8 cellular contexts compared by ENCODE assay signal in genomic region chr5:90529234-90529938, GRCh38. TPM values are rescaled to one million over a fixed set of nuclear protein-coding genes. Genes with fewer than 3 reads are reported as not detected.
A peak's percentile ranks its signal among the peaks of the same experiment; 100 is the strongest.
DNase-seq lines count a peak whose midpoint lies in the region; ATAC-seq and TF ChIP-seq lines count a peak whose summit lies in the region.

TSS of gene LYSMD3 (minus strand) at chr5:90529584. CDS start at chr5:90525289, 4,295 bp downstream.

- TF ChIP-seq EP300 in tibial nerve (IDR thresholded peaks at IDR 0.05): peak; percentile 55 to 97

- H3K27me3 ChIP-seq in SU-DHL-6 (ENCODE audit: low read length) (no peaks in the 10 kb centered on the region), parathyroid adenoma (ENCODE audit: control insufficient read depth, insufficient read depth, low read length) (no peaks in the 10 kb centered on the region), tibial nerve (no peaks in the 10 kb centered on the region)

- H4K20me1 ChIP-seq in SU-DHL-6 (ENCODE audit: low read depth, low read length): no peaks in the 10 kb centered on the region

- H3K9me3 ChIP-seq in SU-DHL-6 (ENCODE audit: insufficient read depth, low read length) (no peaks in the 10 kb centered on the region), parathyroid adenoma (ENCODE audit: control insufficient read depth, low read length) (no peaks in the 10 kb centered on the region), tibial nerve (no peaks in the 10 kb centered on the region)

- H2AFZ ChIP-seq in SU-DHL-6 (ENCODE audit: low read depth, low read length, severe bottlenecking) (peak within 1 kb of the TSS; percentile 88), parathyroid adenoma (peak within 1 kb of the TSS; percentile 96)

- H3K4me3 ChIP-seq in SU-DHL-6 (ENCODE audit: insufficient read depth, low read length, poor library complexity, severe bottlenecking) (peak within 1 kb of the TSS; percentile 88), parathyroid adenoma (ENCODE audit: low read depth, low read length) (peak within 1 kb of the TSS; percentile 99), tibial nerve (peak within 1 kb of the TSS; percentile 64 to 92 (median 80))

- H3K27ac ChIP-seq in SU-DHL-6 (ENCODE audit: low read depth, low read length): peak within 1 kb of the TSS; percentile 45
- H3K27ac ChIP-seq in parathyroid adenoma: peak within 1 kb of the TSS; percentile 90
- H3K27ac ChIP-seq in tibial nerve: peak within 1 kb of the TSS; percentile 89 to 98 (median 94)

- ATAC-seq in HG02623 (IDR thresholded peaks at IDR 0.05; ENCODE audit: unreplicated experiment) (peak; percentile 85), Right ventricle myocardium superior (ENCODE audit: poor library complexity) (peak; percentile 100)

- H3K9me2 ChIP-seq in SU-DHL-6 (replicated peaks; ENCODE audit: insufficient read depth, low read length): no peaks in the 10 kb centered on the region

- H3K4me2 ChIP-seq in SU-DHL-6 (ENCODE audit: low read depth, low read length, poor library complexity, severe bottlenecking) (peak within 1 kb of the TSS; percentile 96), parathyroid adenoma (ENCODE audit: low read length) (peak within 1 kb of the TSS; percentile 96)

- peaks cover 35% of the 10 kb centered on the region for H3K79me2 ChIP-seq in SU-DHL-6 (ENCODE audit: insufficient read depth, low read length)
- H3K79me2 ChIP-seq in parathyroid adenoma: peaks cover 7% of the 10 kb centered on the region

- intact Hi-C loops in Right ventricle myocardium superior (cut with DNase I): loop anchor here (10.0 kb wide), 1 partner anchor 55 kb away; the partner anchor contains the start of genes MBLAC2 and POLR3G

- TF ChIP-seq CTCF in GM10266 (IDR thresholded peaks at IDR 0.05; ENCODE audit: control insufficient read depth, insufficient read depth, low read depth, missing control alignments): no peak
- no peak for TF ChIP-seq CTCF in SU-DHL-6 (IDR thresholded peaks at IDR 0.05; ENCODE audit: insufficient read depth, low read length, poor library complexity, severe bottlenecking)
- TF ChIP-seq CTCF in parathyroid adenoma (IDR thresholded peaks at IDR 0.05): no peak
- no peak for TF ChIP-seq CTCF in tibial nerve (IDR thresholded peaks at IDR 0.05)

- H3K9ac ChIP-seq in SU-DHL-6 (ENCODE audit: low read length): peak within 1 kb of the TSS; percentile 90
- H3K9ac ChIP-seq in parathyroid adenoma: peak within 1 kb of the TSS; percentile 9

- no peaks in the 10 kb centered on the region for H3F3A ChIP-seq in SU-DHL-6 (ENCODE audit: insufficient read depth)

- 0% methylated on average over 31 to 43 of the region's 63 CpGs for WGBS in tibial nerve, 2 donors

- peaks cover 9% of the 10 kb centered on the region for H3K4me1 ChIP-seq in parathyroid adenoma
- peaks cover 0 to 37% (median 6%) of the 10 kb centered on the region in 4 donors for H3K4me1 ChIP-seq in tibial nerve

- TF ChIP-seq POLR2A in tibial nerve (IDR thresholded peaks at IDR 0.05): peak; percentile 48 to 92

- peaks cover under 1% of the 10 kb centered on the region; the same call in 1 of the 2 replicates for H3K36me3 ChIP-seq in SU-DHL-6 (ENCODE audit: low read length)
- H3K36me3 ChIP-seq in parathyroid adenoma (ENCODE audit: control insufficient read depth, insufficient read depth, low read length): no peaks in the 10 kb centered on the region
- H3K36me3 ChIP-seq in tibial nerve: peaks cover 0 to 11% (median 0%) of the 10 kb centered on the region in 3 donors

- DNase-seq in GM10266 (ENCODE audit: extremely low spot score) (peak; percentile 93), NCI-H1105 (lab: John Stamatoyannopoulos, UW) (peak; percentile 87), Right ventricle myocardium superior (peak; percentile 98), tibial nerve (ENCODE audit: low spot score in 2 of 2) (peak; percentile 93)
- peak; percentile 92 for DNase-seq in activated naive CD8-positive, alpha-beta T cell treated with anti-CD3 and anti-CD28 coated beads, Interleukin-2, amount 50 U/mL, for 16 hours (ENCODE audit: low read depth, low spot score)

RNA-seq across cellular contexts. Expression of gene LYSMD3, which starts in this region (rescaled TPM):
- total RNA-seq in Right ventricle myocardium superior: 18.0 TPM
- total RNA-seq in tibial nerve: 10 to 100 TPM; 12.4 to 16.0 (median 14.4) TPM

Comparison
In these comparisons a context has a peak if more than half of its experiments do, and no peak if none do; other contexts are left out.
1. Peak in every context shown above with its lines: DNase-seq, ATAC-seq, H3K4me3 ChIP-seq and H3K27ac ChIP-seq.